8 cellular contexts compared by ENCODE assay signal in the genomic region with DNA sequence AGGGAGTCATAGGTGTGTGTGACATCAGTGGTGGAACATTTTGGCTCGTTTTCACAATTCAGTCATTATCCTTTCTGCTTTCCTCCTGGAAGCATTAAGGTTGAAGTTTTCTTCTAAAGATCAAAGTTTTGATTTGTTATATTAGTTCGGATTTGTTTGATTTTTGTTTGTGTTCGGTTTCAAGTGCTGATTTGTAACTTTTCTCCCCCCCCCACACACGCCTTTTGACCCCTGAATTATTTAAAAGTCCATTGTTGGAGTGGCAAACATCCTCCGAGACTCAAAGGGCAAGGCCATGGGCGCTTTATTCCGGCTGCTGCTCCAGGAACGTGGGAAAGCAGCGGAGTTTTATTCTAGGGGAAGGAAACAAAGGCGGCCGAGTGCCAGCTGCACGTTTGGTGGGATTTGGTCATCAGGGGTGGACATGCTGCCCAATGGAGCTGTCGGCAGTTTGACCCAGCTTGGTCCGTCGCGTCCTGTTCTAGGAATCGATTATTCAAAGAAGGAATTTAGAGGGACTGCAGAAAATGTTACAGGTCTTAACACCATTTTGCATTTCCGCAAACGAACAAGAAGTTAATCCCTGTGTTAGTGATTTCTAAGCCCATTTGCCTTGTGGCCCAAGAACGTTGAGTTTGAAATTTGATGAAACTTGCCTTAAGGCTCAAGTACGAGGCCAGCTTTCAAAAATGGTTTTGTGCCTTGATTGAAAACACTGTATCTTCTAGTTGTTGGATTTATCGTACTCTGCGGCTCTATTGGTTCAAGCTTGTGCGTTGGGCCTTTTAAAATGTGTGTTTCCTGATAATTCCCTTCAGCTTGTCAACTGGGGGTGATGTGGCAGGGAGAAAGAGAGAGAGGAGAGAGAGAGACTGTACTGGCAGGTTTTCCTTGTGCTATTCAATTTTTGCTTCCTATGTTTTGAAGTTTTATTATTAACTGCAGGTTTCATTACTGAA. TPM values are rescaled to one million over a fixed set of nuclear protein-coding genes. Genes with fewer than 3 reads are reported as not detected.
DNase-seq lines count a peak whose midpoint lies in the region; ATAC-seq and TF ChIP-seq lines count a peak whose summit lies in the region.

No MANE protein-coding gene starts in this region.

- H3K9me3 Mint-ChIP-seq in effector memory CD8-positive, alpha-beta T cell, result no peaks in the 10 kb centered on the region

- H3K4me2 ChIP-seq in SK-N-SH, result peak overlapping the region; percentile 80

- H3K36me3 ChIP-seq in SK-N-SH (replicated peaks in 1 of 2; ENCODE audit: control insufficient read depth in 1 of 2, insufficient read depth in 2 of 2, low read length in 1 of 2) (peaks cover 0 to 5% of the 10 kb centered on the region in 2 experiments), urinary bladder (ENCODE audit: insufficient read depth) (no peaks in the 10 kb centered on the region)

- no peak for TF ChIP-seq EP300 in SK-N-SH (IDR thresholded peaks at IDR 0.05; ENCODE audit: borderline replicate concordance in 1 of 2, low read depth in 1 of 2, low read length in 1 of 2)

- no peaks in the 10 kb centered on the region for H3K27me3 Mint-ChIP-seq in effector memory CD8-positive, alpha-beta T cell

- CTCF ChIA-PET in SK-N-SH (lab: Yijun Ruan, JAX), result interaction anchor here (2.7 kb wide), 1 partner anchor 40 kb away, joined by 8 read pairs; no protein-coding TSS in a partner anchor

- peak overlapping the region; percentile 80 to 81 for H3K4me3 Mint-ChIP-seq in effector memory CD8-positive, alpha-beta T cell

- no peaks in the 10 kb centered on the region for H3F3A ChIP-seq in SK-N-SH (replicated peaks; ENCODE audit: insufficient read depth)

- TF ChIP-seq CTCF in SK-N-SH (IDR thresholded peaks at IDR 0.05), result no peak

- DNase-seq in SK-N-SH, result peak; percentile 49
- DNase-seq in RKO (ENCODE audit: low spot score), result peak; percentile 38
- DNase-seq in effector memory CD8-positive, alpha-beta T cell, result no peak
- DNase-seq in midbrain (lab: John Stamatoyannopoulos, UW), result peak; percentile 19
- DNase-seq in stimulated activated CD4-positive, alpha-beta T cell treated with anti-CD3 and anti-CD28 coated beads, Interleukin-4, amount 100 ng/mL, for 1 hour, result no peak

- peak overlapping the region; percentile 85 for H3K9ac ChIP-seq in SK-N-SH

- H3K27ac Mint-ChIP-seq in effector memory CD8-positive, alpha-beta T cell, result peak overlapping the region; percentile 72 to 90

- TF ChIP-seq RAD21 in SK-N-SH (IDR thresholded peaks at IDR 0.05; ENCODE audit: low read length), result no peak

- H3K9me2 ChIP-seq in SK-N-SH, result no peaks in the 10 kb centered on the region

- H3K4me1 ChIP-seq in SK-N-SH (ENCODE audit: control insufficient read depth in 1 of 2, insufficient read depth in 2 of 2, low read depth in 1 of 2, low read length in 1 of 2), result no peaks in the 10 kb centered on the region; a peak in 1 of 4 replicates
- H3K4me1 ChIP-seq in urinary bladder (ENCODE audit: insufficient read depth), result no peaks in the 10 kb centered on the region

- H3K27ac ChIP-seq in SK-N-SH (ENCODE audit: low read depth in 2 of 2, low read length in 1 of 2) (peak overlapping the region; percentile 81 to 87), urinary bladder (ENCODE audit: low read depth) (peak overlapping the region; percentile 96)

- WGBS in SK-N-SH (ENCODE audit: low lambda C conversion rate), result 7% methylated on average over 24 of the region's 24 CpGs
- WGBS in urinary bladder, result 1% methylated on average over 24 of the region's 24 CpGs

- no peaks in the 10 kb centered on the region; the same call in 1 of the 2 replicates for H3K27me3 ChIP-seq in SK-N-SH (ENCODE audit: insufficient read depth)

- H3K4me3 ChIP-seq in SK-N-SH (ENCODE audit: low read depth in 2 of 2, low read length in 1 of 2) (peak overlapping the region; percentile 57 to 66), urinary bladder (ENCODE audit: low read depth, low read length) (peak overlapping the region; percentile 78)

- peaks cover 17 to 22% of the 10 kb centered on the region in 2 donors for H3K4me1 Mint-ChIP-seq in effector memory CD8-positive, alpha-beta T cell (ENCODE audit: low read depth in 2 of 2)

- no peak for ATAC-seq in SK-N-SH treated with all-trans-retinoic acid at 6 μM for 48 hours
- no peak for ATAC-seq in effector memory CD8-positive, alpha-beta T cell (replicated peaks)
- ATAC-seq in HG02885 (IDR thresholded peaks at IDR 0.05; ENCODE audit: poor library complexity, unreplicated experiment), result no peak

- POLR2A ChIA-PET in SK-N-SH (lab: Yijun Ruan, JAX), result no interaction called here

- peaks cover 61% of the 10 kb centered on the region; the same call in 1 of the 2 replicates for H3K79me2 ChIP-seq in SK-N-SH (ENCODE audit: insufficient read depth)

- peaks cover 12% of the 10 kb centered on the region for H3K36me3 Mint-ChIP-seq in effector memory CD8-positive, alpha-beta T cell (ENCODE audit: insufficient read depth)

- H4K20me1 ChIP-seq in SK-N-SH (ENCODE audit: insufficient read depth), result no peaks in the 10 kb centered on the region

- no peaks in the 10 kb centered on the region for H3K9me3 ChIP-seq in SK-N-SH

- H2AFZ ChIP-seq in SK-N-SH (ENCODE audit: low read depth), result peak overlapping the region; percentile 23; the same call in 1 of the 2 replicates

TF ChIP-seq in SK-N-SH, 30 proteins besides CTCF, POLR2A, EP300 and RAD21 (continues in another document):
- TF ChIP-seq, protein P1, sequence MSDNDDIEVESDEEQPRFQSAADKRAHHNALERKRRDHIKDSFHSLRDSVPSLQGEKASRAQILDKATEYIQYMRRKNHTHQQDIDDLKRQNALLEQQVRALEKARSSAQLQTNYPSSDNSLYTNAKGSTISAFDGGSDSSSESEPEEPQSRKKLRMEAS (IDR thresholded peaks at IDR 0.05; ENCODE audit: low read depth), result no peak
- TF ChIP-seq SMC3 (IDR thresholded peaks at IDR 0.05; ENCODE audit: low read depth, low read length) (no peak), RXRA (IDR thresholded peaks at IDR 0.05; ENCODE audit: borderline replicate concordance, low read depth) (no peak), GATA2 (CRISPR knock-in tag; IDR thresholded peaks at IDR 0.05) (no peak)
- TF ChIP-seq, protein P2, sequence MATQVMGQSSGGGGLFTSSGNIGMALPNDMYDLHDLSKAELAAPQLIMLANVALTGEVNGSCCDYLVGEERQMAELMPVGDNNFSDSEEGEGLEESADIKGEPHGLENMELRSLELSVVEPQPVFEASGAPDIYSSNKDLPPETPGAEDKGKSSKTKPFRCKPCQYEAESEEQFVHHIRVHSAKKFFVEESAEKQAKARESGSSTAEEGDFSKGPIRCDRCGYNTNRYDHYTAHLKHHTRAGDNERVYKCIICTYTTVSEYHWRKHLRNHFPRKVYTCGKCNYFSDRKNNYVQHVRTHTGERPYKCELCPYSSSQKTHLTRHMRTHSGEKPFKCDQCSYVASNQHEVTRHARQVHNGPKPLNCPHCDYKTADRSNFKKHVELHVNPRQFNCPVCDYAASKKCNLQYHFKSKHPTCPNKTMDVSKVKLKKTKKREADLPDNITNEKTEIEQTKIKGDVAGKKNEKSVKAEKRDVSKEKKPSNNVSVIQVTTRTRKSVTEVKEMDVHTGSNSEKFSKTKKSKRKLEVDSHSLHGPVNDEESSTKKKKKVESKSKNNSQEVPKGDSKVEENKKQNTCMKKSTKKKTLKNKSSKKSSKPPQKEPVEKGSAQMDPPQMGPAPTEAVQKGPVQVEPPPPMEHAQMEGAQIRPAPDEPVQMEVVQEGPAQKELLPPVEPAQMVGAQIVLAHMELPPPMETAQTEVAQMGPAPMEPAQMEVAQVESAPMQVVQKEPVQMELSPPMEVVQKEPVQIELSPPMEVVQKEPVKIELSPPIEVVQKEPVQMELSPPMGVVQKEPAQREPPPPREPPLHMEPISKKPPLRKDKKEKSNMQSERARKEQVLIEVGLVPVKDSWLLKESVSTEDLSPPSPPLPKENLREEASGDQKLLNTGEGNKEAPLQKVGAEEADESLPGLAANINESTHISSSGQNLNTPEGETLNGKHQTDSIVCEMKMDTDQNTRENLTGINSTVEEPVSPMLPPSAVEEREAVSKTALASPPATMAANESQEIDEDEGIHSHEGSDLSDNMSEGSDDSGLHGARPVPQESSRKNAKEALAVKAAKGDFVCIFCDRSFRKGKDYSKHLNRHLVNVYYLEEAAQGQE (IDR thresholded peaks at IDR 0.05; ENCODE audit: low read depth, low read length), result no peak

TF ChIP-seq in SK-N-SH treated with all-trans-retinoic acid at 6 μM for 48 hours, 23 proteins besides CTCF, POLR2A, EP300 and RAD21 (continues in another document):
- no peak for TF ChIP-seq BACH2 (CRISPR knock-in tag; IDR thresholded peaks at IDR 0.05; ENCODE audit: borderline replicate concordance)
- no peak for TF ChIP-seq RARB (CRISPR knock-in tag; IDR thresholded peaks at IDR 0.05)
- no peak for TF ChIP-seq TCF4 (CRISPR knock-in tag; IDR thresholded peaks at IDR 0.05; ENCODE audit: borderline replicate concordance)
- no peak for TF ChIP-seq OSR1 (CRISPR knock-in tag; IDR thresholded peaks at IDR 0.05)
- TF ChIP-seq CSDC2 (CRISPR knock-in tag; IDR thresholded peaks at IDR 0.05), result no peak
- no peak for TF ChIP-seq ZFP30 (CRISPR knock-in tag; IDR thresholded peaks at IDR 0.05)
- no peak for TF ChIP-seq ZNF70 (CRISPR knock-in tag; IDR thresholded peaks at IDR 0.05)
- no peak for TF ChIP-seq ZC3H10 (CRISPR knock-in tag; IDR thresholded peaks at IDR 0.05)
- TF ChIP-seq SNAI2 (CRISPR knock-in tag; IDR thresholded peaks at IDR 0.05), result no peak

RNA-seq across cellular contexts. Expression of a gene that starts 0.6 kb away (rescaled TPM):
- 2.7 and 3.1 TPM in 2 replicates for polyA plus RNA-seq in SK-N-SH (2012; rRNA removed)
- 2.8 TPM in 2 replicates for polyA plus RNA-seq in SK-N-SH (2012; cell fraction: cytosol; rRNA removed)
- 4.2 and 6.2 TPM in 2 replicates for polyA plus RNA-seq in SK-N-SH (2012; cell fraction: nucleus; rRNA removed)
- total RNA-seq in urinary bladder, result 14.5 TPM
- 5.1 TPM for polyA plus RNA-seq in urinary bladder

Comparison
In these comparisons a context has a peak if more than half of its experiments do, and no peak if none do; other contexts are left out.
1. DNase-seq: peak in SK-N-SH (single experiment), RKO (single experiment) and midbrain (single experiment); none in effector memory CD8-positive, alpha-beta T cell (0 of 3) and stimulated activated CD4-positive, alpha-beta T cell treated with anti-CD3 and anti-CD28 coated beads, Interleukin-4, amount 100 ng/mL, for 1 hour (single experiment).